ENCODE assay signal across 19 cellular contexts in the genomic region with DNA sequence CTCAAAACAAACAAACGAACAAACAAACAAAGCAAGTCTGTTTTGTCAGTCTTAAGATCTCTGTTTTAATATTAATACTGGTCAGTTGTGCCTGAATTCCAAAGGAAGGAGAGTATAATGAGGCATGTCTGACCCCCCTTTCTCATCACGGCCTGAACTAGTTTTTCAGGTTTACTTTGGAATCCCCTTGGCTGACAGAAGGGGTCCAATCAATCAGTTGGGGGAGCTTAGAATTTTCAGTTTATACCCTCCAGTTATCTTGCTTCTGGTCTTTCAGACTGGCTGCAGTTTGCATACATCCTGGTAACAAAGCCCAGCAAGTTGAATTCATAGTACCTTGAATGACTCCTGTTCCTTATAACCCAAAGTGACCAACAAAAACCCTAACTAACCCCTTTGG. TPM values are rescaled to one million over a fixed set of nuclear protein-coding genes. Genes with fewer than 3 reads are reported as not detected.
DNase-seq lines count a peak whose midpoint lies in the region; ATAC-seq and TF ChIP-seq lines count a peak whose summit lies in the region.
"Had no signal": no experiment of that assay in that cellular context is flagged by ENCODE, and none has a peak within 500 bp of the region (broad histone marks: within the 10 kb centered on the region; RNA-seq: fewer than 3 reads in every experiment).

No MANE protein-coding gene starts in this region.

- H3K9me3 ChIP-seq in PC-9 (ENCODE audit: insufficient read depth, low read depth) (no peaks in the 10 kb centered on the region), neuronal stem cell (replicated peaks in 1 of 2; ENCODE audit: control insufficient read depth in 2 of 2, insufficient read depth in 1 of 2, low read depth in 1 of 2, low read length in 2 of 2) (peaks cover 0 to 1% of the 10 kb centered on the region in 2 donors)
- H3K9me3 ChIP-seq: A549, BLaER1, HAP-1 had no signal

- no peaks in the 10 kb centered on the region for H3K36me3 ChIP-seq in PC-9 (ENCODE audit: low read depth)
- peaks cover 0 to 3% of the 10 kb centered on the region in 2 donors for H3K36me3 ChIP-seq in neuronal stem cell (replicated peaks in 1 of 2; ENCODE audit: control insufficient read depth in 2 of 2, insufficient read depth in 2 of 2, low read length in 2 of 2)
- H3K36me3 ChIP-seq: BLaER1, HAP-1 had no signal

- H3K4ac ChIP-seq in neuronal stem cell (ENCODE audit: low read length), result no peak overlapping the region

- H3K27ac Mint-ChIP-seq in mesothelial cell of epicardium, result peak overlapping the region; percentile 94
- H3K27ac Mint-ChIP-seq in stimulated activated memory B cell treated with anti-CD40 and anti-IgM and Interleukin-4, amounts not matched to agents 10 μg/mL and 1 μg/mL and 100 μg/mL, for 72 hours, result peak overlapping the region; percentile 78
- H3K27ac Mint-ChIP-seq: CD14-positive monocyte; CD4-positive, alpha-beta memory T cell had no signal

- H3K79me2 ChIP-seq in PC-9 (ENCODE audit: low read depth), result no peaks in the 10 kb centered on the region

- no peaks in the 10 kb centered on the region for H3K9me3 Mint-ChIP-seq in mesothelial cell of epicardium
- H3K9me3 Mint-ChIP-seq in stimulated activated memory B cell treated with anti-CD40 and anti-IgM and Interleukin-4, amounts not matched to agents 10 μg/mL and 1 μg/mL and 100 μg/mL, for 72 hours, result no peaks in the 10 kb centered on the region
- H3K9me3 Mint-ChIP-seq: CD14-positive monocyte; CD4-positive, alpha-beta memory T cell had no signal

- no peaks in the 10 kb centered on the region for H3K36me3 Mint-ChIP-seq in mesothelial cell of epicardium
- H3K36me3 Mint-ChIP-seq in stimulated activated memory B cell treated with anti-CD40 and anti-IgM and Interleukin-4, amounts not matched to agents 10 μg/mL and 1 μg/mL and 100 μg/mL, for 72 hours, result peaks cover 6% of the 10 kb centered on the region
- H3K36me3 Mint-ChIP-seq: CD4-positive, alpha-beta memory T cell had no signal

- H2BK120ac ChIP-seq in neuronal stem cell (ENCODE audit: low read depth, low read length), result no peak overlapping the region

- H2AFZ ChIP-seq in PC-9 (no peak overlapping the region), neuronal stem cell (ENCODE audit: low read length) (no peak overlapping the region)

- POLR2A ChIA-PET in PC-9 (lab: Charles Lee; ENCODE audit: unreplicated experiment), result no interaction called here

- H3K4me1 Mint-ChIP-seq in mesothelial cell of epicardium, result peaks cover 67% of the 10 kb centered on the region
- H3K4me1 Mint-ChIP-seq in stimulated activated memory B cell treated with anti-CD40 and anti-IgM and Interleukin-4, amounts not matched to agents 10 μg/mL and 1 μg/mL and 100 μg/mL, for 72 hours, result peaks cover 74% of the 10 kb centered on the region

- H3K4me2 ChIP-seq in PC-9, result peak overlapping the region; percentile 13; the same call in 1 of the 2 replicates
- no peak overlapping the region for H3K4me2 ChIP-seq in neuronal stem cell (ENCODE audit: insufficient read depth, low read length, poor library complexity, severe bottlenecking)
- H3K4me2 ChIP-seq: A549, BLaER1 had no signal

- no peak overlapping the region for H3K18ac ChIP-seq in neuronal stem cell (ENCODE audit: low read length)

- H3K4me1 ChIP-seq in PC-9 (replicated peaks; ENCODE audit: insufficient read depth) (peaks cover 22% of the 10 kb centered on the region), neuronal stem cell (ENCODE audit: control insufficient read depth in 2 of 2, insufficient read depth in 1 of 2, low read depth in 1 of 2, low read length in 2 of 2) (peaks cover 0 to 5% of the 10 kb centered on the region in 2 donors)
- H3K4me1 ChIP-seq: BLaER1 had no signal

- no peak overlapping the region for H2BK12ac ChIP-seq in neuronal stem cell (ENCODE audit: low read length)

- H4K20me1 ChIP-seq in PC-9 (ENCODE audit: insufficient read depth), result no peaks in the 10 kb centered on the region
- H4K20me1 ChIP-seq: BLaER1 had no signal

- H2BK5ac ChIP-seq in neuronal stem cell (ENCODE audit: low read length), result no peak overlapping the region

- no peaks in the 10 kb centered on the region for H3K27me3 Mint-ChIP-seq in mesothelial cell of epicardium (ENCODE audit: low read depth)
- H3K27me3 Mint-ChIP-seq in stimulated activated memory B cell treated with anti-CD40 and anti-IgM and Interleukin-4, amounts not matched to agents 10 μg/mL and 1 μg/mL and 100 μg/mL, for 72 hours, result no peaks in the 10 kb centered on the region
- H3K27me3 Mint-ChIP-seq: CD4-positive, alpha-beta memory T cell had no signal

- H3K27me3 ChIP-seq in PC-9 (ENCODE audit: insufficient read depth, low read depth) (no peaks in the 10 kb centered on the region), neuronal stem cell (ENCODE audit: control insufficient read depth in 3 of 3, insufficient read depth in 3 of 3, low read depth in 1 of 3, low read length in 3 of 3) (no peaks in the 10 kb centered on the region)
- H3K27me3 ChIP-seq: BLaER1 had no signal

- H3K9ac ChIP-seq in neuronal stem cell (ENCODE audit: low read depth, low read length, poor library complexity), result no peak overlapping the region
- H3K9ac ChIP-seq: BLaER1 had no signal

- BruUV-seq in PC-9 (replicated peaks; lab: Mats Ljungman, UMichigan), result no TSS peak

- H2AK5ac ChIP-seq in neuronal stem cell (ENCODE audit: low read depth, low read length), result no peak overlapping the region

- H3K4me3 ChIP-seq in PC-9 (no peak overlapping the region), neuronal stem cell (ENCODE audit: low read length in 2 of 2) (no peak overlapping the region)
- H3K4me3 ChIP-seq: A549, BLaER1, GM12878, HAP-1 had no signal

- WGBS in neuronal stem cell (ENCODE audit: extremely low coverage in 2 of 2, insufficient read length in 2 of 2, insufficient replicate concordance in 1 of 2), 2 donors, result no CpG with 5 or more reads among the region's 2 CpGs

- no peaks in the 10 kb centered on the region for H3F3A ChIP-seq in PC-9 (ENCODE audit: insufficient read depth, low read depth)

- TF ChIP-seq CTCF in PC-9 (conservative IDR thresholded peaks at IDR 0.05), result no peak
- TF ChIP-seq CTCF in mesothelial cell of epicardium (IDR thresholded peaks at IDR 0.05; ENCODE audit: unreplicated experiment), result no peak

- no peak overlapping the region for H3K23ac ChIP-seq in neuronal stem cell (ENCODE audit: low read depth, low read length, poor library complexity)

- no peak overlapping the region for H2BK15ac ChIP-seq in neuronal stem cell (ENCODE audit: low read length)

- intact Hi-C loops in PC-9 (cut with micrococcal nuclease; ENCODE audit: unreplicated experiment) (no loop called here), posterior cingulate gyrus (cut with DNase I) (no loop called here)

- peak overlapping the region; percentile 3 for H3K4me3 Mint-ChIP-seq in mesothelial cell of epicardium
- H3K4me3 Mint-ChIP-seq in stimulated activated memory B cell treated with anti-CD40 and anti-IgM and Interleukin-4, amounts not matched to agents 10 μg/mL and 1 μg/mL and 100 μg/mL, for 72 hours, result no peak overlapping the region
- H3K4me3 Mint-ChIP-seq: CD14-positive monocyte; CD4-positive, alpha-beta memory T cell had no signal

- H3K27ac ChIP-seq in PC-9 (no peak overlapping the region), neuronal stem cell (replicated peaks; ENCODE audit: low read length) (no peak overlapping the region)
- H3K27ac ChIP-seq: 22Rv1, A549, BLaER1 had no signal

- no peaks in the 10 kb centered on the region for H3K9me2 ChIP-seq in PC-9 (ENCODE audit: insufficient read depth)

- ATAC-seq in stimulated activated memory B cell treated with anti-CD40 and anti-IgM and Interleukin-4, amounts not matched to agents 10 μg/mL and 1 μg/mL and 100 μg/mL, for 72 hours, result no peak
- ATAC-seq: A549, GM12878, HepG2 had no signal

- DNase-seq in NCI-H526 (lab: John Stamatoyannopoulos, UW), result peak; percentile 40 to 50
- DNase-seq in NCI-H526 treated with DMSO at 0.1 percent for 48 hours (lab: John Stamatoyannopoulos, UW), result no peak
- no peak for DNase-seq in PC-9
- no peak for DNase-seq in mesothelial cell of epicardium (ENCODE audit: low spot score in 2 of 2, unreplicated experiment in 2 of 2)
- DNase-seq in neuronal stem cell (ENCODE audit: low spot score), result no peak
- no peak for DNase-seq in activated T-cell treated with anti-CD3 and anti-CD28 coated beads, Interleukin-2, amount 50 U/mL, for 48 hours
- no peak for DNase-seq in posterior cingulate gyrus
- DNase-seq: AML-193; Calu3; CD4-positive, alpha-beta memory T cell; DMS79 treated with DMSO at 0.1 percent for 48 hours had no signal

- H3K14ac ChIP-seq in neuronal stem cell (ENCODE audit: low read length), result no peak overlapping the region

- CTCF ChIA-PET in PC-9 (lab: Charles Lee), result no interaction called here

- H4K8ac ChIP-seq in neuronal stem cell (ENCODE audit: low read depth, low read length), result no peak overlapping the region

- no peaks in the 10 kb centered on the region for H3K79me1 ChIP-seq in neuronal stem cell (ENCODE audit: low read depth, low read length)

- H4K91ac ChIP-seq in neuronal stem cell (ENCODE audit: low read depth, low read length, poor library complexity), result no peak overlapping the region

RNA-seq across cellular contexts. Expression of a gene that starts 41.1 kb away (rescaled TPM):
- 17.0 and 17.6 TPM in 2 replicates for total RNA-seq in PC-9 (2021)
- 49.6 to 54.2 TPM (median 52.4 TPM) in 3 replicates for total RNA-seq in mesothelial cell of epicardium
- polyA plus RNA-seq in neuronal stem cell (2013, experiment 1 of 2), result 15.9 TPM
- 15.3 TPM for polyA plus RNA-seq in neuronal stem cell (2013, experiment 2 of 2)

Comparison
In these comparisons a context has a peak if more than half of its experiments do, and no peak if none do; other contexts are left out.
1. DNase-seq: peak in NCI-H526 (2 of 2); none in NCI-H526 treated with DMSO at 0.1 percent for 48 hours (single experiment), PC-9 (0 of 2), mesothelial cell of epicardium (0 of 2), neuronal stem cell (single experiment), activated T-cell treated with anti-CD3 and anti-CD28 coated beads, Interleukin-2, amount 50 U/mL, for 48 hours (0 of 2) and posterior cingulate gyrus (0 of 10).